ENCODE assay signal across 13 cellular contexts in the genomic region with DNA sequence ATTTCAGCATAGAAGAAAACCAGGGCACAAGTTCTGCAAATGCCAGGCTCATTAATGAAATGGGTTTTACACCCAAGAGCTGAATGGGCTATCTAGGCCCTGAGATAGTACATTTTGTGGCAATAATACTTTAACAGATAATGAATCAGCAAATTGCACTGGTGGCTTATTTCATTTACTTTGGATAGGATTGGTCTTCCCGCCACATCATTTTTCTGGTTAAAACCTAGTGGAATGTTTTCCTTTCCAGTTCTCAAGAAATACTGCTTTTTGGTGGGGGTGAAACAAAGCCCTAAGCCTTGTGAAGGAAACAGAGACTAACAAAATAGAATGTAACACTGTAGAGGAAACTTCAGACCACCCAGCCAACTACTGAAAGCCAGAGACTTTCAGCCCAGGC.
A peak's percentile ranks its signal among the peaks of the same experiment; 100 is the strongest.
DNase-seq lines count a peak whose midpoint lies in the region; TF ChIP-seq lines count a peak whose summit lies in the region.
"Had no signal": no experiment of that assay in that cellular context is flagged by ENCODE, and none has a peak within 500 bp of the region (broad histone marks: within the 10 kb centered on the region; RNA-seq: fewer than 3 reads in every experiment).

No MANE protein-coding gene starts in this region.

- in situ Hi-C loops in astrocyte of the cerebellum (cut with HindIII; ENCODE audit: low sequenced_read_pairs), result no loop called here

- H3K4me3 ChIP-seq in astrocyte of the cerebellum (ENCODE audit: low read depth, low read length), result no peak overlapping the region
- H3K4me3 ChIP-seq in osteoblast (ENCODE audit: insufficient read depth, low read length), result no peak overlapping the region
- H3K4me3 ChIP-seq: GM23248 had no signal

- H3K4me1 ChIP-seq in osteoblast (ENCODE audit: insufficient read depth, low read length), result peaks cover 43% of the 10 kb centered on the region
- H3K4me1 ChIP-seq: BE2C had no signal

- peak; percentile 47 for DNase-seq in LHCN-M2 (ENCODE audit: low read depth)
- peak; percentile 32 for DNase-seq in astrocyte of the cerebellum (ENCODE audit: low read depth)
- no peak for DNase-seq in osteoblast (ENCODE audit: insufficient read length, low spot score, missing footprints)
- DNase-seq in stromal cell of bone marrow (ENCODE audit: low read depth), result peak; percentile 67
- no peak for DNase-seq in NCI-H1105 treated with DMSO at 0.1 percent for 48 hours (lab: John Stamatoyannopoulos, UW)
- no peak for DNase-seq in H4 (ENCODE audit: low spot score)
- no peak for DNase-seq in COLO829 (ENCODE audit: low spot score)
- DNase-seq: BE2C; CD4-positive, alpha-beta memory T cell; DMS53; H9 had no signal

- no peaks in the 10 kb centered on the region for H3K79me2 ChIP-seq in osteoblast (ENCODE audit: insufficient read depth, low read length)

- H4K20me1 ChIP-seq in osteoblast (ENCODE audit: insufficient read depth, low read length), result no peaks in the 10 kb centered on the region

- peak overlapping the region; percentile 73 for H3K27ac ChIP-seq in osteoblast (ENCODE audit: low read depth, low read length)
- H3K27ac ChIP-seq: C4-2B, GM23248 had no signal

- no peaks in the 10 kb centered on the region for H3K27me3 ChIP-seq in osteoblast (ENCODE audit: insufficient read depth, low read length)

- H3K4me2 ChIP-seq in osteoblast (ENCODE audit: insufficient read depth, low read length), result peak overlapping the region; percentile 63

- TF ChIP-seq CTCF in astrocyte of the cerebellum (IDR thresholded peaks at IDR 0.05; ENCODE audit: low read depth, low read length, missing control alignments) (no peak), osteoblast (IDR thresholded peaks at IDR 0.05; ENCODE audit: extremely low read depth, low read depth, low read length) (no peak)

- no peaks in the 10 kb centered on the region for H3K36me3 ChIP-seq in osteoblast (ENCODE audit: insufficient read depth, low read length)
- H3K36me3 ChIP-seq: BE2C had no signal

- H3K9me3 ChIP-seq in osteoblast (ENCODE audit: low read depth, low read length), result no peaks in the 10 kb centered on the region
- H3K9me3 ChIP-seq: BE2C had no signal

- no peak overlapping the region for H2AFZ ChIP-seq in osteoblast (ENCODE audit: low read length)
- H2AFZ ChIP-seq: GM23248 had no signal

Comparison
In these comparisons a context has a peak if more than half of its experiments do, and no peak if none do; other contexts are left out.
1. DNase-seq: peak in LHCN-M2 (single experiment), astrocyte of the cerebellum (single experiment) and stromal cell of bone marrow (single experiment); none in osteoblast (single experiment), NCI-H1105 treated with DMSO at 0.1 percent for 48 hours (single experiment), H4 (single experiment) and COLO829 (single experiment).